8 cellular contexts compared by ENCODE assay signal in the genomic region with DNA sequence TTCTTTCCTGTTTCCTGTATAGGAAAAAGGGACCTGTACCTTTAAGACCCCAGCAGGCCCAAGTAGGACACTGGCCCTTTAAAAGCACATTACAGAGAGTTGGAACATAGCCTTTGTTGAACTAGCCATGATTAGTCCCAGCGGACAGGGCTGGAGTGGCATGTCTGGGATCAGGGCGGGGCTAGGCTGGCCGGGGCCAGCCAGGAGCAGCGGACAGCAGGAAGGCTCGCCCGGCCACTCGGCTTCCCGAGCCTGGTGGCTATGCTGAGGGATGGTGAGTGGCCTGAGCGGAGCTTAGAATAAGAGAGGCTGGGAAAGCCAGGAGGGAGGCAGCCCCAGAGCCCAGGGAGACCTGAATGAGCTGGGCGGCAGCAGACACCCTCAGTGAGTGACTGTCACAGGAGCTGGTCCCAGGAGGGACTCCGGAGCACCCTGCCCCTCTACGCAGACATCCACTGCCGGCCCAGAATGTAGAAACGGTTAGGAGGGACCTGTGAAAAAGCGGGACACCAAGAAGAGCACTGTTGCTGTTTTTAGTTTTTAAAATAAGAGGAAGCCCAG.
DNase-seq lines count a peak whose midpoint lies in the region; ATAC-seq and TF ChIP-seq lines count a peak whose summit lies in the region.

No MANE protein-coding gene starts in this region.

- in situ Hi-C loops in astrocyte of the cerebellum (cut with HindIII; ENCODE audit: low sequenced_read_pairs): no loop called here

- H3K79me2 ChIP-seq in hepatocyte: peaks cover 85% of the 10 kb centered on the region

- no peaks in the 10 kb centered on the region for H3K36me3 ChIP-seq in hepatocyte (replicated peaks; ENCODE audit: insufficient read depth, low read depth)

- peak; percentile 17 for DNase-seq in NCI-H1436 (lab: John Stamatoyannopoulos, UW)
- no peak for DNase-seq in NCI-H1436 treated with DMSO at 0.1 percent for 48 hours (lab: John Stamatoyannopoulos, UW)
- peak; percentile 45 for DNase-seq in astrocyte of the cerebellum (ENCODE audit: low read depth)
- DNase-seq in hepatocyte (ENCODE audit: low spot score): peak; percentile 90
- DNase-seq in retinal pigment epithelial cell (ENCODE audit: low read depth): peak; percentile 72
- no peak for DNase-seq in NCI-H82 (lab: John Stamatoyannopoulos, UW)

- no peak for ATAC-seq in HG03571 (IDR thresholded peaks at IDR 0.05; ENCODE audit: unreplicated experiment)
- no peak for ATAC-seq in HG02884 (IDR thresholded peaks at IDR 0.05; ENCODE audit: unreplicated experiment)

- no peak for TF ChIP-seq CTCF in astrocyte of the cerebellum (IDR thresholded peaks at IDR 0.05; ENCODE audit: low read depth, low read length, missing control alignments)
- TF ChIP-seq CTCF in hepatocyte (IDR thresholded peaks at IDR 0.05; ENCODE audit: poor library complexity): no peak
- peak; percentile 10 for TF ChIP-seq CTCF in retinal pigment epithelial cell (conservative IDR thresholded peaks at IDR 0.05; ENCODE audit: low read depth, low read length)

- peaks cover 31% of the 10 kb centered on the region for H4K20me1 ChIP-seq in hepatocyte (ENCODE audit: insufficient read depth, poor library complexity, severe bottlenecking)

- H3K9me2 ChIP-seq in hepatocyte (replicated peaks; ENCODE audit: insufficient read depth): no peaks in the 10 kb centered on the region

- H3K27ac ChIP-seq in hepatocyte: peak overlapping the region; percentile 90

- no peak overlapping the region for H2AFZ ChIP-seq in hepatocyte

- peaks cover 41% of the 10 kb centered on the region for H3K4me1 ChIP-seq in hepatocyte (ENCODE audit: insufficient read depth)

- H3K27me3 ChIP-seq in hepatocyte: no peaks in the 10 kb centered on the region

- 16% methylated on average over 15 of the region's 15 CpGs for WGBS in hepatocyte (ENCODE audit: low lambda C conversion rate, missing lambda C conversion rate)

- no peaks in the 10 kb centered on the region for H3K9me3 ChIP-seq in hepatocyte (ENCODE audit: low read depth)

- H3K4me3 ChIP-seq in astrocyte of the cerebellum (ENCODE audit: low read depth, low read length) (peak overlapping the region; percentile 42), hepatocyte (no peak overlapping the region), retinal pigment epithelial cell (ENCODE audit: low read length) (peak overlapping the region; percentile 55)

- peak overlapping the region; percentile 74 for H3K4me2 ChIP-seq in hepatocyte

Comparison
In these comparisons a context has a peak if more than half of its experiments do, and no peak if none do; other contexts are left out.
1. DNase-seq: peak in NCI-H1436 (single experiment), astrocyte of the cerebellum (single experiment), hepatocyte (single experiment) and retinal pigment epithelial cell (single experiment); none in NCI-H1436 treated with DMSO at 0.1 percent for 48 hours (single experiment) and NCI-H82 (single experiment).